1 cellular context compared by ENCODE assay signal in the genomic region with DNA sequence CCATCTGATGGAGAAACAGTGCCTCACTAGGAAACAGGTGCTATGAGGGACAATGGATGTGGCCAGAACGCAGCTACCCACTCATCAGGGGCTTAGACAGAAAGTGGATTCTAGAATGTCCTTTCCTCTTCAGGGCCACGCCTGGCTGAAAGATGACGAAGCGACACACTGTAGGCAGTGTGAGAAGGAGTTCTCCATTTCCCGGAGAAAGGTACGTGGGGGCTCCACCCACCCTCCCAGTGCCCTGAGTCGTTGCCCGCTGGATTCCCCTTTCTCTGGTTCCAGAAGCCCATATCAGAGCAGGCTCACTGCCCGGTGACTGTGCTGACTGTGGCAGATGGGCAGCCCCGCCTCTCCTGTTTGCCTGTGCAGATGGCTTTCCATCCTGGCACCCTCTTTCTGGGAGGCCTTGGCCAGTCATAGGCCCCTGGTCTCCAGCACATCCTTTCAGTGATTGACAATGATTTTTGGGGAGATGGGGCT.
A peak's percentile ranks its signal among the peaks of the same experiment; 100 is the strongest.
TF ChIP-seq lines count a peak whose summit lies in the region.

No MANE protein-coding gene starts in this region.

TF ChIP-seq in GM12878, 131 proteins besides CTCF, POLR2A, EP300 and RAD21:
- TF ChIP-seq FOXK2 (IDR thresholded peaks at IDR 0.05) (no peak), NFXL1 (IDR thresholded peaks at IDR 0.05; ENCODE audit: borderline replicate concordance) (no peak), POLR2AphosphoS5 (IDR thresholded peaks at IDR 0.05; ENCODE audit: low read length) (peak; percentile 19; the same call in 1 of the 2 replicates), SUZ12 (IDR thresholded peaks at IDR 0.05; ENCODE audit: unreplicated experiment) (no peak), SIN3A (IDR thresholded peaks at IDR 0.05; ENCODE audit: low read depth, low read length) (no peak), MYB (IDR thresholded peaks at IDR 0.05; ENCODE audit: borderline replicate concordance, low read depth, low read length) (no peak), ATF3 (IDR thresholded peaks at IDR 0.05; ENCODE audit: borderline replicate concordance, extremely low read depth, low read depth, low read length) (no peak)
